Comparison of ENCODE assay signal across 8 cellular contexts in genomic region chr15:57138260-57138895, GRCh38.
DNase-seq lines count a peak whose midpoint lies in the region; ATAC-seq and TF ChIP-seq lines count a peak whose summit lies in the region.

No MANE protein-coding gene starts in this region.

- no peak overlapping the region for H3K4me3 ChIP-seq in cardiac fibroblast (replicated peaks in 1 of 2; ENCODE audit: low read depth in 2 of 2, low read length in 2 of 2)
- H3K4me3 ChIP-seq in left lung = no peak overlapping the region
- no peak overlapping the region for H3K4me3 ChIP-seq in aorta (ENCODE audit: low read length in 2 of 2)

- peaks cover 3% of the 10 kb centered on the region for H3K36me3 Mint-ChIP-seq in activated CD8-positive, alpha-beta T cell treated with anti-CD3 and anti-CD28 coated beads for 36 hours (ENCODE audit: low read depth)
- no peaks in the 10 kb centered on the region for H3K36me3 Mint-ChIP-seq in activated CD8-positive, alpha-beta T cell treated with anti-CD3 and anti-CD28 coated beads, Interleukin-2, amount 10 ng/mL, durations not matched to agents 7 days and 5 days (ENCODE audit: low read depth)

- H3K27me3 Mint-ChIP-seq in activated CD8-positive, alpha-beta T cell treated with anti-CD3 and anti-CD28 coated beads for 36 hours = no peaks in the 10 kb centered on the region
- no peaks in the 10 kb centered on the region for H3K27me3 Mint-ChIP-seq in activated CD8-positive, alpha-beta T cell treated with anti-CD3 and anti-CD28 coated beads, Interleukin-2, amount 10 ng/mL, durations not matched to agents 7 days and 5 days (ENCODE audit: low read depth)

- H3K27ac ChIP-seq in left lung (no peak overlapping the region), aorta (ENCODE audit: low read depth in 1 of 2, low read length in 2 of 2) (no peak overlapping the region)

- no peak overlapping the region for H3K27ac Mint-ChIP-seq in activated CD8-positive, alpha-beta T cell treated with anti-CD3 and anti-CD28 coated beads for 36 hours
- H3K27ac Mint-ChIP-seq in activated CD8-positive, alpha-beta T cell treated with anti-CD3 and anti-CD28 coated beads, Interleukin-2, amount 10 ng/mL, durations not matched to agents 7 days and 5 days = no peak overlapping the region

- peak; percentile 46 for TF ChIP-seq CTCF in activated CD8-positive, alpha-beta T cell treated with anti-CD3 and anti-CD28 coated beads for 36 hours (IDR thresholded peaks at IDR 0.05)
- TF ChIP-seq CTCF in cardiac fibroblast (IDR thresholded peaks at IDR 0.05; ENCODE audit: low read depth, low read length) = peak; percentile 90
- TF ChIP-seq CTCF in left lung (IDR thresholded peaks at IDR 0.05) = peak; percentile 55 to 80

- CTCF ChIA-PET in activated CD8-positive, alpha-beta T cell treated with anti-CD3 and anti-CD28 coated beads for 36 hours (lab: Charles Lee) = interaction anchor here (0.6 to 1.5 kb wide), 11 partner anchors 11 to 685 kb away, joined by 3 to 8 read pairs (median 3); no protein-coding TSS in a partner anchor
- CTCF ChIA-PET in activated CD8-positive, alpha-beta T cell treated with anti-CD3 and anti-CD28 coated beads, Interleukin-2, amount 10 ng/mL, durations not matched to agents 7 days and 5 days (lab: Charles Lee) = interaction anchor here (0.7 to 1.7 kb wide), 11 partner anchors 8 to 101 kb away, joined by 3 to 13 read pairs (median 3); no protein-coding TSS in a partner anchor

- peaks cover 13 to 29% of the 10 kb centered on the region in 2 donors for H3K4me1 ChIP-seq in left lung
- peaks cover 0 to 2% of the 10 kb centered on the region in 2 donors for H3K4me1 ChIP-seq in aorta (ENCODE audit: control insufficient read depth in 1 of 2, insufficient read depth in 2 of 2, low read length in 2 of 2)

- POLR2A ChIA-PET in activated CD8-positive, alpha-beta T cell treated with anti-CD3 and anti-CD28 coated beads for 36 hours (lab: Charles Lee) = interaction anchor here (1.1 kb wide), 1 partner anchor 8 kb away, joined by 3 read pairs; no protein-coding TSS in a partner anchor
- POLR2A ChIA-PET in activated CD8-positive, alpha-beta T cell treated with anti-CD3 and anti-CD28 coated beads, Interleukin-2, amount 10 ng/mL, durations not matched to agents 7 days and 5 days (lab: Charles Lee) = no interaction called here

- no peaks in the 10 kb centered on the region for H3K27me3 ChIP-seq in left lung
- H3K27me3 ChIP-seq in aorta (ENCODE audit: control insufficient read depth in 1 of 2, insufficient read depth in 2 of 2, low read length in 1 of 2) = no peaks in the 10 kb centered on the region

- no peaks in the 10 kb centered on the region for H3K9me3 Mint-ChIP-seq in activated CD8-positive, alpha-beta T cell treated with anti-CD3 and anti-CD28 coated beads for 36 hours
- no peaks in the 10 kb centered on the region for H3K9me3 Mint-ChIP-seq in activated CD8-positive, alpha-beta T cell treated with anti-CD3 and anti-CD28 coated beads, Interleukin-2, amount 10 ng/mL, durations not matched to agents 7 days and 5 days (ENCODE audit: insufficient read depth)

- H3K4me3 Mint-ChIP-seq in activated CD8-positive, alpha-beta T cell treated with anti-CD3 and anti-CD28 coated beads for 36 hours = no peak overlapping the region
- H3K4me3 Mint-ChIP-seq in activated CD8-positive, alpha-beta T cell treated with anti-CD3 and anti-CD28 coated beads, Interleukin-2, amount 10 ng/mL, durations not matched to agents 7 days and 5 days = no peak overlapping the region

- intact Hi-C loops in activated CD8-positive, alpha-beta T cell treated with anti-CD3 and anti-CD28 coated beads for 36 hours (cut with micrococcal nuclease) = no loop called here
- intact Hi-C loops in left lung (cut with DNase I) = no loop called here
- intact Hi-C loops in aorta (cut with DNase I) = loop anchor here in 1 of 2 donors (10.0 kb wide), 1 partner anchor 64 kb away; no protein-coding TSS in a partner anchor

- DNase-seq in activated CD8-positive, alpha-beta T cell treated with anti-CD3 and anti-CD28 coated beads for 36 hours = no peak
- no peak for DNase-seq in activated CD8-positive, alpha-beta T cell treated with anti-CD3 and anti-CD28 coated beads, Interleukin-2, amount 10 ng/mL, durations not matched to agents 7 days and 5 days
- DNase-seq in NCI-H524 (lab: John Stamatoyannopoulos, UW) (peak; percentile 65 to 83), cardiac fibroblast (ENCODE audit: low read depth in 2 of 2) (peak; percentile 80 to 92), left lung (no peak), aorta (no peak)

- peaks cover 25% of the 10 kb centered on the region for H3K4me1 Mint-ChIP-seq in activated CD8-positive, alpha-beta T cell treated with anti-CD3 and anti-CD28 coated beads for 36 hours (ENCODE audit: low read depth)
- H3K4me1 Mint-ChIP-seq in activated CD8-positive, alpha-beta T cell treated with anti-CD3 and anti-CD28 coated beads, Interleukin-2, amount 10 ng/mL, durations not matched to agents 7 days and 5 days (ENCODE audit: low read depth) = peaks cover 19% of the 10 kb centered on the region

- WGBS in aorta, 2 donors = 52 to 54% methylated on average over 4 of the region's 4 CpGs

- H3K9me3 ChIP-seq in left lung = no peaks in the 10 kb centered on the region
- no peaks in the 10 kb centered on the region for H3K9me3 ChIP-seq in aorta (ENCODE audit: control insufficient read depth, low read length)

- no peak for ATAC-seq in activated CD8-positive, alpha-beta T cell treated with anti-CD3 and anti-CD28 coated beads for 36 hours
- no peak for ATAC-seq in activated CD8-positive, alpha-beta T cell treated with anti-CD3 and anti-CD28 coated beads, Interleukin-2, amount 10 ng/mL, durations not matched to agents 7 days and 5 days
- ATAC-seq in left lung (peak; percentile 86), HG03095 (IDR thresholded peaks at IDR 0.05; ENCODE audit: unreplicated experiment) (no peak), aorta (ENCODE audit: low FRiP score) (no peak), GM18873 (IDR thresholded peaks at IDR 0.05; ENCODE audit: low FRiP score, unreplicated experiment) (no peak)

- no peaks in the 10 kb centered on the region for H3K36me3 ChIP-seq in left lung
- H3K36me3 ChIP-seq in aorta (ENCODE audit: control insufficient read depth in 1 of 2, insufficient read depth in 2 of 2, low read length in 1 of 2) = no peaks in the 10 kb centered on the region

Comparison
In these comparisons a context has a peak if more than half of its experiments do, and no peak if none do; other contexts are left out.
1. DNase-seq: peak in NCI-H524 (2 of 2) and cardiac fibroblast (2 of 2); none in activated CD8-positive, alpha-beta T cell treated with anti-CD3 and anti-CD28 coated beads for 36 hours (single experiment), activated CD8-positive, alpha-beta T cell treated with anti-CD3 and anti-CD28 coated beads, Interleukin-2, amount 10 ng/mL, durations not matched to agents 7 days and 5 days (single experiment), left lung (0 of 2) and aorta (0 of 2).
2. Peak in every context shown above with its lines, with median percentiles within 50 percentile points of each other: CTCF ChIP-seq.